Comparison of ENCODE assay signal across 11 cellular contexts in the genomic region with DNA sequence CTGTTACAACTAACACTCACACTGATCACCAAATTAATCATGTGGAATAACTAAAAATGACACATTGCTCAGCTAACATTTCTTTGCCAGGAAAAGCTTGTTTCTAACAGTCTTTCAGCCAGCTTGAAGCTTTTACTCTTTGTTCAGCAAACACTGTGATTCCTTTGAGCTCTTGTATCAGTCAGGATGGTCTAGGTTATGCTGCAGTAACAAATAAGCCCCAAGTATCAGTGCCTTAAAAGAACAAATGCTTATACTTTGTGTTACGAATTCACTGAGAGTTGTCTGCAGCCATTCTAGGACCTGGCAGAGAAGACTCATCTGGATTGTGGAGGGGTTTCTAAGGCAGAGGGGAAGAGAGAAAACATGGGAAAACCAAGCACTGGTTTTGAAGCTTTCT. TPM values are rescaled to one million over a fixed set of nuclear protein-coding genes. Genes with fewer than 3 reads are reported as not detected.
"Had no signal": no experiment of that assay in that cellular context is flagged by ENCODE, and none has a peak within 500 bp of the region (broad histone marks: within the 10 kb centered on the region; RNA-seq: fewer than 3 reads in every experiment).

No MANE protein-coding gene starts in this region.

- FAIRE-seq: H1, H54 had no signal

- H2AFZ ChIP-seq: GM23248, GM23338 had no signal

- H3K27ac ChIP-seq: GM23248 had no signal

- DNase-seq: GM23248, GOT3, H7, H9, HCEC 1CT, HFFc6 had no signal

- H3K4me1 ChIP-seq: HAP-1 had no signal

- ATAC-seq: GM23338, HCT116 had no signal

- H3K4me3 ChIP-seq: GM23248, GM23338, HAP-1 had no signal

- H3K36me3 ChIP-seq: HAP-1 had no signal

- H3K9ac ChIP-seq: GM23248 had no signal

- H3K9me3 ChIP-seq: HAP-1 had no signal

- H3K4me2 ChIP-seq: GM23338 had no signal

RNA-seq across cellular contexts. Expression of a gene that starts 47.6 kb away (rescaled TPM):
- total RNA-seq: GM23248, GM23338, H1, H7, H9, HFFc6 had no signal
- polyA plus RNA-seq: GM23248, GM23338, H1 had no signal
